In the genomic region with DNA sequence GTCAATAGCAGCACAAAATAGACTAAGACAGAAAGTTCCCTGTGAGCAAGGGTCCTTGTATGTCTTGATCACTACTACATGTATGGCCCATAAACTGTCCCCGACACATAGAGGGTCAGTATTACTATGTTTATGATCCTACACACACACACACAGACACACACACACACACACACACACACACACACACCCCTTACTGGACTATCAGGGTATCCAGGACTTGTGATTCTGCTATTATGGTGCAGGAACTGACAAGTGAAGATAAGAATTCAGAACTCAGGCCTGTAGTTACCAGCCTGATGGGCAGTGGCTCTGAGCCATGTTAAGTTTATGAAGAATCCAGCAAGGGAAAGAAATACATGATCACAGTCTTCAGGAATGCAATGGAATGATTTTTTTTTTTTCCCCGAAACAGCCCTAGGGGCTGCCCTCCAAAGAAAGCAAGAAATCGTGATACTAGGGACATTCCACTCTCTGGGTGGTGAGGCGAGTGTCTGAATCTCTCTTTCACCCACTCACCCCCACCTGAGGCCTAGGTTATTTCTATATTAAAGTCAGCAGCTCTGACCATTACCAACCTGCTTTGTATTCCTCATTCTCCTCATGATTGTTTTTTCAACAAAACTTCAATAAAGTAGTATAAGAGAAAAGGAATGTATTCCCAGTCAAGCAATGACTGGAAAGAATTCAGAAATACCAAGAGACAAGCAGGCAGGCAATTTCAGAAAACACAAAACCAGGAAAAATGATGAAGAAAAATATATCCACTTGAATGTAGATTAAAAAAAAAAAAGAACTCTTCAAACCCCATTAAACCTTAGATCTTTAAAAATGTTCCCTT, we compare ENCODE assay signal across 15 cellular contexts.
DNase-seq lines count a peak whose midpoint lies in the region; ATAC-seq and TF ChIP-seq lines count a peak whose summit lies in the region.
"Had no signal": no experiment of that assay in that cellular context is flagged by ENCODE, and none has a peak within 500 bp of the region (broad histone marks: within the 10 kb centered on the region; RNA-seq: fewer than 3 reads in every experiment).

No MANE protein-coding gene starts in this region.

- H3K36me3 Mint-ChIP-seq in natural killer cell treated with Interleukin-12 subunit alpha and Interleukin-12 subunit beta and Interleukin-15 and Interleukin-18, amount 100 ng/mL, for 72 hours, result no peaks in the 10 kb centered on the region

- intact Hi-C loops in Panc1 (cut with micrococcal nuclease; ENCODE audit: unreplicated experiment), result no loop called here

- no peak overlapping the region for H3K4me3 ChIP-seq in Panc1 (ENCODE audit: low read depth in 2 of 2, low read length in 2 of 2)
- H3K4me3 ChIP-seq: vagina had no signal

- peaks cover 3% of the 10 kb centered on the region for H3K9me3 Mint-ChIP-seq in natural killer cell treated with Interleukin-12 subunit alpha and Interleukin-12 subunit beta and Interleukin-15 and Interleukin-18, amount 100 ng/mL, for 72 hours
- H3K9me3 Mint-ChIP-seq: activated naive CD4-positive, alpha-beta T cell treated with anti-CD3 and anti-CD28 coated beads for 36 hours had no signal

- H3K4me1 ChIP-seq in Panc1 (ENCODE audit: control insufficient read depth, insufficient read depth, low read length), result no peaks in the 10 kb centered on the region
- H3K4me1 ChIP-seq: vagina had no signal

- DNase-seq in AG20443 (ENCODE audit: low spot score), result peak; percentile 65
- DNase-seq in Panc1 (ENCODE audit: low read depth, low spot score), result no peak
- DNase-seq in epidermal melanocyte (ENCODE audit: insufficient read length, low spot score), result peak; percentile 43
- DNase-seq in non-pigmented ciliary epithelial cell (ENCODE audit: low read depth), result peak; percentile 53
- no peak for DNase-seq in NCI-H524 (lab: John Stamatoyannopoulos, UW)
- no peak for DNase-seq in NCI-H1436 (lab: John Stamatoyannopoulos, UW)
- DNase-seq in substantia nigra (lab: John Stamatoyannopoulos, UW), result no peak
- no peak for DNase-seq in natural killer cell treated with Interleukin-12 subunit alpha and Interleukin-12 subunit beta and Interleukin-15 and Interleukin-18, amount 100 ng/mL, for 72 hours (ENCODE audit: low spot score)
- DNase-seq: activated CD4-positive, alpha-beta T cell treated with anti-CD3 and anti-CD28 coated beads for 48 hours; activated naive CD4-positive, alpha-beta T cell treated with anti-CD3 and anti-CD28 coated beads for 36 hours; COR-L47; posterior cingulate gyrus; Right ventricle myocardium superior had no signal

- H3K4me3 Mint-ChIP-seq in natural killer cell treated with Interleukin-12 subunit alpha and Interleukin-12 subunit beta and Interleukin-15 and Interleukin-18, amount 100 ng/mL, for 72 hours, result no peak overlapping the region
- H3K4me3 Mint-ChIP-seq: activated naive CD4-positive, alpha-beta T cell treated with anti-CD3 and anti-CD28 coated beads for 36 hours had no signal

- BruUV-seq in Panc1 (replicated peaks; lab: Mats Ljungman, UMichigan), result no TSS peak

- no peaks in the 10 kb centered on the region for H3K9me3 ChIP-seq in Panc1 (ENCODE audit: control insufficient read depth, insufficient read depth, low read depth, low read length)
- H3K9me3 ChIP-seq: vagina had no signal

- no peaks in the 10 kb centered on the region for H3K27me3 ChIP-seq in Panc1 (ENCODE audit: control insufficient read depth, insufficient read depth, low read length)
- H3K27me3 ChIP-seq: vagina had no signal

- no peaks in the 10 kb centered on the region for H3K27me3 Mint-ChIP-seq in natural killer cell treated with Interleukin-12 subunit alpha and Interleukin-12 subunit beta and Interleukin-15 and Interleukin-18, amount 100 ng/mL, for 72 hours

- no peaks in the 10 kb centered on the region for H3K36me3 ChIP-seq in Panc1 (ENCODE audit: control insufficient read depth, insufficient read depth, low read length)
- H3K36me3 ChIP-seq: vagina had no signal

- peak; percentile 42; the same call in 1 of the 2 replicates for ATAC-seq in Panc1
- ATAC-seq in natural killer cell treated with Interleukin-12 subunit alpha and Interleukin-12 subunit beta and Interleukin-15 and Interleukin-18, amount 100 ng/mL, for 72 hours, result no peak
- ATAC-seq: left lobe of liver had no signal

- TF ChIP-seq CTCF in Panc1 (IDR thresholded peaks at IDR 0.05), result no peak

- POLR2A ChIA-PET in Panc1 (lab: Charles Lee), result interaction anchor here (0.7 kb wide), 1 partner anchor 138 kb away, joined by 5 read pairs; no protein-coding TSS in a partner anchor

- in situ Hi-C loops in Panc1 (cut with HindIII; ENCODE audit: low pct_unique_long_range_greater_than_20kb, low sequenced_read_pairs), result no loop called here

- CTCF ChIA-PET in Panc1 (lab: Charles Lee), result no interaction called here

- H3K27ac Mint-ChIP-seq in natural killer cell treated with Interleukin-12 subunit alpha and Interleukin-12 subunit beta and Interleukin-15 and Interleukin-18, amount 100 ng/mL, for 72 hours, result no peak overlapping the region
- H3K27ac Mint-ChIP-seq: activated naive CD4-positive, alpha-beta T cell treated with anti-CD3 and anti-CD28 coated beads for 36 hours had no signal

- H3K4me1 Mint-ChIP-seq in natural killer cell treated with Interleukin-12 subunit alpha and Interleukin-12 subunit beta and Interleukin-15 and Interleukin-18, amount 100 ng/mL, for 72 hours (ENCODE audit: low read depth in 2 of 2), result no peaks in the 10 kb centered on the region

- no peak overlapping the region for H3K27ac ChIP-seq in Panc1 (ENCODE audit: low read length)
- no peak overlapping the region for H3K27ac ChIP-seq in substantia nigra (ENCODE audit: low read depth, low read length, poor library complexity, severe bottlenecking)
- H3K27ac ChIP-seq: vagina had no signal

Comparison
In these comparisons a context has a peak if more than half of its experiments do, and no peak if none do; other contexts are left out.
1. DNase-seq: peak in AG20443 (single experiment), epidermal melanocyte (single experiment) and non-pigmented ciliary epithelial cell (single experiment); none in Panc1 (single experiment), NCI-H524 (0 of 2), NCI-H1436 (single experiment), substantia nigra (0 of 49) and natural killer cell treated with Interleukin-12 subunit alpha and Interleukin-12 subunit beta and Interleukin-15 and Interleukin-18, amount 100 ng/mL, for 72 hours (single experiment).